11 cellular contexts compared by ENCODE assay signal in genomic region chr3:23055733-23056376, GRCh38.
A peak's percentile ranks its signal among the peaks of the same experiment; 100 is the strongest.
DNase-seq lines count a peak whose midpoint lies in the region; ATAC-seq lines count a peak whose summit lies in the region.
"Had no signal": no experiment of that assay in that cellular context is flagged by ENCODE, and none has a peak within 500 bp of the region (broad histone marks: within the 10 kb centered on the region; RNA-seq: fewer than 3 reads in every experiment).

No MANE protein-coding gene starts in this region.

- H3K4me1 ChIP-seq in naive thymus-derived CD4-positive, alpha-beta T cell (ENCODE audit: control insufficient read depth in 2 of 2, insufficient read depth in 2 of 2, low read length in 2 of 2) = no peaks in the 10 kb centered on the region
- H3K4me1 ChIP-seq: spleen had no signal

- H3K27me3 Mint-ChIP-seq in naive thymus-derived CD4-positive, alpha-beta T cell = no peaks in the 10 kb centered on the region

- no peaks in the 10 kb centered on the region for H3K9me3 ChIP-seq in naive thymus-derived CD4-positive, alpha-beta T cell (ENCODE audit: control insufficient read depth in 2 of 3, low read length in 3 of 3)

- no peaks in the 10 kb centered on the region for H3K36me3 ChIP-seq in naive thymus-derived CD4-positive, alpha-beta T cell (ENCODE audit: control insufficient read depth in 2 of 3, insufficient read depth in 3 of 3, low read length in 3 of 3)
- H3K36me3 ChIP-seq: spleen had no signal

- peaks cover 0 to 4% (median 0%) of the 10 kb centered on the region in 5 donors for H3K36me3 Mint-ChIP-seq in naive thymus-derived CD4-positive, alpha-beta T cell

- H3K27ac ChIP-seq in naive thymus-derived CD4-positive, alpha-beta T cell (ENCODE audit: low read depth, low read length) = no peak overlapping the region
- H3K27ac ChIP-seq: HL-60, spleen had no signal

- peak overlapping the region in 6 of 9 donors; percentile 29 to 85 (median 48) for H3K27ac Mint-ChIP-seq in naive thymus-derived CD4-positive, alpha-beta T cell
- H3K27ac Mint-ChIP-seq: T-helper 2 cell treated with Interferon-gamma antibody and Interleukin-4, amounts not matched to agents 5 μg/mL and 100 μg/mL, for 36 hours had no signal

- no peak overlapping the region for H3K4me3 ChIP-seq in naive thymus-derived CD4-positive, alpha-beta T cell (ENCODE audit: low read length)
- H3K4me3 ChIP-seq: spleen had no signal

- intact Hi-C loops in naive thymus-derived CD4-positive, alpha-beta T cell (cut with micrococcal nuclease) = no loop called here

- peak overlapping the region in 7 of 10 donors; percentile 8 to 47 (median 26) for H3K4me3 Mint-ChIP-seq in naive thymus-derived CD4-positive, alpha-beta T cell
- H3K4me3 Mint-ChIP-seq: T-helper 2 cell treated with Interferon-gamma antibody and Interleukin-4, amounts not matched to agents 5 μg/mL and 100 μg/mL, for 36 hours had no signal

- POLR2A ChIA-PET in naive thymus-derived CD4-positive, alpha-beta T cell (lab: Charles Lee) = no interaction called here

- ATAC-seq in GM18867 (IDR thresholded peaks at IDR 0.05; ENCODE audit: unreplicated experiment) = peak; percentile 81
- ATAC-seq in HG02571 (IDR thresholded peaks at IDR 0.05; ENCODE audit: unreplicated experiment) = peak; percentile 66
- no peak for ATAC-seq in naive thymus-derived CD4-positive, alpha-beta T cell

- peaks cover 2 to 27% (median 16%) of the 10 kb centered on the region in 7 donors for H3K4me1 Mint-ChIP-seq in naive thymus-derived CD4-positive, alpha-beta T cell

- DNase-seq in RPMI7951 (ENCODE audit: low read depth) = peak; percentile 88
- peak in 7 of 9 donors; percentile 5 to 36 (median 28) for DNase-seq in naive thymus-derived CD4-positive, alpha-beta T cell
- DNase-seq in NOMO-1 treated with dmso at 0.1 percent for 144 hours (lab: John Stamatoyannopoulos, UW; ENCODE audit: unreplicated experiment) = no peak
- DNase-seq in cerebellum (ENCODE audit: low spot score) = no peak
- DNase-seq in activated CD4-positive, CD25-positive, alpha-beta regulatory T cell (lab: John Stamatoyannopoulos, UW) = no peak
- DNase-seq: foreskin melanocyte, spleen had no signal

- CTCF ChIA-PET in naive thymus-derived CD4-positive, alpha-beta T cell (lab: Charles Lee) = no interaction called here

- H3K27me3 ChIP-seq in naive thymus-derived CD4-positive, alpha-beta T cell (ENCODE audit: control insufficient read depth in 2 of 2, insufficient read depth in 2 of 2, low read length in 2 of 2) = no peaks in the 10 kb centered on the region
- H3K27me3 ChIP-seq: spleen had no signal

- H3K9me3 Mint-ChIP-seq in naive thymus-derived CD4-positive, alpha-beta T cell = peaks cover 0 to 15% (median 6%) of the 10 kb centered on the region in 11 donors
- H3K9me3 Mint-ChIP-seq: T-helper 2 cell treated with Interferon-gamma antibody and Interleukin-4, amounts not matched to agents 5 μg/mL and 100 μg/mL, for 36 hours had no signal

Comparison
In these comparisons a context has a peak if more than half of its experiments do, and no peak if none do; other contexts are left out.
1. DNase-seq: peak in RPMI7951 (single experiment) and naive thymus-derived CD4-positive, alpha-beta T cell (7 of 9); none in NOMO-1 treated with dmso at 0.1 percent for 144 hours (single experiment), cerebellum (single experiment) and activated CD4-positive, CD25-positive, alpha-beta regulatory T cell (0 of 4).